Comparison of ENCODE assay signal across 21 cellular contexts in the genomic region with DNA sequence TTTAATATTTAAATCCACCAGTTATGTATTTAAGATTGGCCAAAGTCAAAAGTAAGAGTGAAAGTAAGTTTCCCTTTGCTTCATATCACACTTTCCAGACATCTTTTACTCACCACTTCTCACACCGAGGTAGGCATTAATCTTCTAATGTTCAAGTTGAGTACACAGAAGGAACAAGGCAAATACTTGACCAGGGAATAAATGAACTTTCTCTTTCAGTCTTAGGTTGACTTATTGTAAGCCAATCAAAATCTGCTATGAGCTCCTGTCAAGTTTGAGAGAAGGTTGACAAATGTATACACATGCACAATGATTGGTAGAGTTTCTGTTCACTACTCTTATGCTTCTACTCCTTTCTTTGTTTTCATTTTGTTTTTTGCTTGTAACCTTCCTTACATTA.
A peak's percentile ranks its signal among the peaks of the same experiment; 100 is the strongest.
DNase-seq lines count a peak whose midpoint lies in the region; ATAC-seq, FAIRE-seq and TF ChIP-seq lines count a peak whose summit lies in the region.
"Had no signal": no experiment of that assay in that cellular context is flagged by ENCODE, and none has a peak within 500 bp of the region (broad histone marks: within the 10 kb centered on the region; RNA-seq: fewer than 3 reads in every experiment).

No MANE protein-coding gene starts in this region.

- H3K18ac ChIP-seq in mesenchymal stem cell (ENCODE audit: low read depth in 1 of 2, low read length in 2 of 2), result no peak overlapping the region

- H3K4me1 ChIP-seq in GM12878 (ENCODE audit: control insufficient read depth, insufficient read depth, low read length) (no peaks in the 10 kb centered on the region), osteoblast (ENCODE audit: insufficient read depth, low read length) (no peaks in the 10 kb centered on the region), mesenchymal stem cell (ENCODE audit: control insufficient read depth, insufficient read depth, low read depth, low read length) (no peaks in the 10 kb centered on the region), stomach (no peaks in the 10 kb centered on the region)
- H3K4me1 ChIP-seq: A549 had no signal

- no peaks in the 10 kb centered on the region for H3K27me3 ChIP-seq in GM12878 (replicated peaks in 1 of 2; ENCODE audit: control insufficient read depth in 2 of 2, insufficient read depth in 2 of 2, low read length in 1 of 2)
- no peaks in the 10 kb centered on the region for H3K27me3 ChIP-seq in osteoblast (ENCODE audit: insufficient read depth, low read length)
- no peaks in the 10 kb centered on the region for H3K27me3 ChIP-seq in mesenchymal stem cell (ENCODE audit: control insufficient read depth in 1 of 2, insufficient read depth in 1 of 2, low read length in 2 of 2)
- H3K27me3 ChIP-seq in stomach, result no peaks in the 10 kb centered on the region

- CTCF ChIA-PET in GM12878 (lab: Yijun Ruan, JAX), result no interaction called here

- peak; percentile 1 for DNase-seq in GM12865 (ENCODE audit: low read depth)
- no peak for DNase-seq in GM12878 (ENCODE audit: low read depth, low spot score)
- peak; percentile 21 for DNase-seq in osteoblast (ENCODE audit: insufficient read length, low spot score, missing footprints)
- no peak for DNase-seq in urothelium cell line (ENCODE audit: low spot score)
- DNase-seq in mesenchymal stem cell, result no peak
- no peak for DNase-seq in stomach
- DNase-seq: AML-193; CD4-positive, alpha-beta memory T cell; DMS153; DMS79 treated with DMSO at 0.1 percent for 48 hours; GF-D8; H7; HFFc6 had no signal

- no peak overlapping the region for H2BK120ac ChIP-seq in mesenchymal stem cell (ENCODE audit: low read depth, low read length)

- TF ChIP-seq POLR2A in GM12878 (IDR thresholded peaks at IDR 0.05; ENCODE audit: low read depth, low read length), result no peak
- TF ChIP-seq POLR2A in stomach (IDR thresholded peaks at IDR 0.05), result no peak

- H3K36me3 ChIP-seq in GM12878 (ENCODE audit: control insufficient read depth in 2 of 2, insufficient read depth in 2 of 2, low read length in 1 of 2) (no peaks in the 10 kb centered on the region), osteoblast (ENCODE audit: insufficient read depth, low read length) (no peaks in the 10 kb centered on the region), mesenchymal stem cell (ENCODE audit: control insufficient read depth in 1 of 2, insufficient read depth in 2 of 2, low read depth in 1 of 2, low read length in 2 of 2) (no peaks in the 10 kb centered on the region), stomach (no peaks in the 10 kb centered on the region)

- H4K20me1 ChIP-seq in GM12878 (ENCODE audit: control insufficient read depth, insufficient read depth) (no peaks in the 10 kb centered on the region), osteoblast (ENCODE audit: insufficient read depth, low read length) (no peaks in the 10 kb centered on the region)

- H3K23ac ChIP-seq in mesenchymal stem cell (ENCODE audit: low read length in 2 of 2), result no peak overlapping the region

- 0% methylated on average over 1 of the region's 1 CpG for WGBS in GM12878 (ENCODE audit: insufficient coverage, insufficient replicate concordance, low lambda C conversion rate, missing lambda C conversion rate)
- no CpG with 5 or more reads among the region's 1 CpG for WGBS in mesenchymal stem cell
- 19 to 44% (median 26%) methylated on average over 1 of the region's 1 CpG for WGBS in stomach, 5 donors

- no peak for TF ChIP-seq EP300 in GM12878 (IDR thresholded peaks at IDR 0.05; ENCODE audit: borderline replicate concordance in 1 of 2, control insufficient read depth in 1 of 2, low read depth in 2 of 2, low read length in 2 of 2)
- no peak for TF ChIP-seq EP300 in stomach (IDR thresholded peaks at IDR 0.05)

- H3K79me1 ChIP-seq in mesenchymal stem cell (replicated peaks; ENCODE audit: low read length, poor library complexity, severe bottlenecking), result no peaks in the 10 kb centered on the region

- no peak overlapping the region for H3K14ac ChIP-seq in mesenchymal stem cell (ENCODE audit: low read length in 2 of 2)

- H2AFZ ChIP-seq in GM12878 (ENCODE audit: control insufficient read depth, low read depth, low read length), result no peak overlapping the region
- no peak overlapping the region for H2AFZ ChIP-seq in osteoblast (ENCODE audit: low read length)
- no peak overlapping the region for H2AFZ ChIP-seq in mesenchymal stem cell (ENCODE audit: low read depth, low read length)
- H2AFZ ChIP-seq: GM23338 had no signal

- H3K4me3 ChIP-seq in GM12865 (ENCODE audit: low read depth, low read length) (no peak overlapping the region), GM12878 (no peak overlapping the region), osteoblast (ENCODE audit: insufficient read depth, low read length) (no peak overlapping the region), mesenchymal stem cell (ENCODE audit: insufficient read depth in 1 of 2, low read depth in 1 of 2, low read length in 2 of 2) (no peak overlapping the region), stomach (no peak overlapping the region)
- H3K4me3 ChIP-seq: A549, GM23338 had no signal

- SMC1A ChIA-PET in GM12878 (lab: Charles Lee; ENCODE audit: uncharacterized antibody, unreplicated experiment), result interaction anchor here (0.7 to 1.5 kb wide), 2 partner anchors 22 to 151 kb away, joined by 3 read pairs; no protein-coding TSS in a partner anchor

- H3K27ac ChIP-seq in GM12878 (ENCODE audit: control insufficient read depth, insufficient read depth), result no peak overlapping the region
- H3K27ac ChIP-seq in osteoblast (ENCODE audit: low read depth, low read length), result no peak overlapping the region
- no peak overlapping the region for H3K27ac ChIP-seq in mesenchymal stem cell (ENCODE audit: low read length, poor library complexity, severe bottlenecking)
- no peak overlapping the region for H3K27ac ChIP-seq in stomach
- H3K27ac ChIP-seq: 22Rv1, A549, C4-2B, KMS-11 had no signal

- no peak overlapping the region for H4K8ac ChIP-seq in mesenchymal stem cell (ENCODE audit: low read length)

- no peak for TF ChIP-seq RAD21 in GM12878 (IDR thresholded peaks at IDR 0.05; ENCODE audit: insufficient read depth, low read depth, low read length)

- in situ Hi-C loops in GM12878 (cut with MboI), result no loop called here

- BruUV-seq in GM12878 (replicated peaks; lab: Mats Ljungman, UMichigan), result no TSS peak

- TF ChIP-seq CTCF in GM12865 (IDR thresholded peaks at IDR 0.05; ENCODE audit: insufficient read depth, low read depth, low read length, missing control alignments), result no peak
- TF ChIP-seq CTCF in GM12878 (IDR thresholded peaks at IDR 0.05 in 2 of 3, conservative IDR thresholded peaks at IDR 0.05 in 1 of 3; ENCODE audit: control insufficient read depth in 2 of 3, extremely low read depth in 1 of 3, insufficient read depth in 1 of 3, low read depth in 3 of 3, low read length in 3 of 3), result no peak
- TF ChIP-seq CTCF in osteoblast (IDR thresholded peaks at IDR 0.05; ENCODE audit: extremely low read depth, low read depth, low read length), result no peak
- TF ChIP-seq CTCF in stomach (IDR thresholded peaks at IDR 0.05), result no peak

- H2AK5ac ChIP-seq in mesenchymal stem cell (ENCODE audit: low read length, severe bottlenecking), result no peak overlapping the region

- FAIRE-seq in GM12878 (lab: Jason Lieb, UNC), result no peak
- FAIRE-seq in urothelium cell line (lab: Jason Lieb, UNC), result peak; percentile 69
- FAIRE-seq: A549, GM12891 had no signal

- no peak overlapping the region for H2BK12ac ChIP-seq in mesenchymal stem cell (ENCODE audit: low read length in 2 of 2)

- no peak overlapping the region for H2BK5ac ChIP-seq in mesenchymal stem cell (ENCODE audit: low read depth, low read length, poor library complexity, severe bottlenecking)

- H3K4me2 ChIP-seq in GM12878 (ENCODE audit: control insufficient read depth, insufficient read depth) (no peak overlapping the region), osteoblast (ENCODE audit: insufficient read depth, low read length) (no peak overlapping the region), mesenchymal stem cell (ENCODE audit: low read length, poor library complexity, severe bottlenecking) (no peak overlapping the region)
- H3K4me2 ChIP-seq: A549, GM23338, KMS-11 had no signal

- H4K91ac ChIP-seq in mesenchymal stem cell (ENCODE audit: low read length), result no peak overlapping the region

- intact Hi-C loops in GM12878 (cut with micrococcal nuclease; ENCODE audit: unreplicated experiment), result no loop called here
- intact Hi-C loops in stomach (cut with DNase I; ENCODE audit: low total_unique reads), result no loop called here

- no peak overlapping the region for H2BK15ac ChIP-seq in mesenchymal stem cell (ENCODE audit: low read depth, poor library complexity, severe bottlenecking)

- RAD21 ChIA-PET in GM12878 (lab: Charles Lee; ENCODE audit: unreplicated experiment), result no interaction called here

- H3K9ac ChIP-seq in GM12878 (ENCODE audit: control insufficient read depth, insufficient read depth, low read length) (no peak overlapping the region), mesenchymal stem cell (ENCODE audit: low read length) (no peak overlapping the region)
- H3K9ac ChIP-seq: KMS-11 had no signal

- POLR2A ChIA-PET in GM12878 (lab: Charles Lee), result no interaction called here

- peak; percentile 73 for ATAC-seq in GM12878
- no peak for ATAC-seq in HG03196 (IDR thresholded peaks at IDR 0.05; ENCODE audit: unreplicated experiment)
- ATAC-seq: A549, GM23338, HCT116 had no signal

- H3K79me2 ChIP-seq in GM12878 (ENCODE audit: control insufficient read depth, insufficient read depth, low read length) (no peaks in the 10 kb centered on the region), osteoblast (ENCODE audit: insufficient read depth, low read length) (no peaks in the 10 kb centered on the region)

- H3K4ac ChIP-seq in mesenchymal stem cell (ENCODE audit: low read depth in 1 of 2, low read length in 2 of 2), result no peak overlapping the region

- H3K9me3 ChIP-seq in GM12878 (replicated peaks; ENCODE audit: control insufficient read depth, insufficient read depth, low read length) (no peaks in the 10 kb centered on the region), osteoblast (ENCODE audit: low read depth, low read length) (no peaks in the 10 kb centered on the region), mesenchymal stem cell (ENCODE audit: control insufficient read depth, low read length) (no peaks in the 10 kb centered on the region), stomach (peaks cover 0 to 11% (median 8%) of the 10 kb centered on the region in 4 donors)
- H3K9me3 ChIP-seq: A549 had no signal

TF ChIP-seq in GM12878, 131 proteins besides CTCF, POLR2A, EP300 and RAD21:
- no peak for TF ChIP-seq CHD2 (IDR thresholded peaks at IDR 0.05; ENCODE audit: borderline replicate concordance, low read depth, low read length)
- 0 out of 2 replicates have a peak, but pooled peaks have one; percentile 15 for TF ChIP-seq PKNOX1 (IDR thresholded peaks at IDR 0.05)
- TF ChIP-seq CEBPB (IDR thresholded peaks at IDR 0.05; ENCODE audit: borderline replicate concordance in 1 of 2, low read depth in 2 of 2, low read length in 2 of 2), result no peak

Comparison
In these comparisons a context has a peak if more than half of its experiments do, and no peak if none do; other contexts are left out.
1. DNase-seq: peak in GM12865 (single experiment) and osteoblast (single experiment); none in GM12878 (single experiment), urothelium cell line (single experiment), mesenchymal stem cell (single experiment) and stomach (single experiment).